21 cellular contexts compared by ENCODE assay signal in genomic region chr4:123110685-123111084, GRCh38.
"Had no signal": no experiment of that assay in that cellular context is flagged by ENCODE, and none has a peak within 500 bp of the region (broad histone marks: within the 10 kb centered on the region; RNA-seq: fewer than 3 reads in every experiment).

No MANE protein-coding gene starts in this region.

- H3K27me3 ChIP-seq: ascending aorta, tibial artery, uterus had no signal

- H3K36me3 ChIP-seq: ascending aorta, uterus had no signal

- DNase-seq: activated CD4-positive, alpha-beta T cell treated with anti-CD3 and anti-CD28 coated beads, Interleukin-2, amount 50 U/mL, for 1 hour; activated CD4-positive, CD25-positive, alpha-beta regulatory T cell treated with anti-CD3 and anti-CD28 coated beads, Interleukin-2, amount 50 U/mL, for 72 hours; activated CD8-positive, alpha-beta memory T cell treated with anti-CD3 and anti-CD28 coated beads, Interleukin-2, amount 50 U/mL, for 48 hours; activated effector memory CD4-positive, alpha-beta T cell treated with anti-CD3 and anti-CD28 coated beads, Interleukin-2, amount 50 U/mL, for 16 hours; activated naive CD4-positive, alpha-beta T cell treated with anti-CD3 and anti-CD28 coated beads, Interleukin-2, amount 50 U/mL, for 16 hours; activated T-cell treated with anti-CD3 and anti-CD28 coated beads, Interleukin-2, amount 50 U/mL, for 48 hours; cortex of kidney; hippocampal formation; islet precursor cell; left colon; posterior cingulate gyrus; retina; stimulated activated CD4-positive, alpha-beta T cell treated with anti-CD3 and anti-CD28 coated beads, Interleukin-2, amount 100 ng/mL, for 24 hours; stimulated activated naive CD8-positive, alpha-beta T cell treated with anti-CD3 and anti-CD28 coated beads, Interleukin-15, Interleukin-2, amounts not matched to agents 100 U/mL and 50 U/mL, for 24 hours; substantia nigra; T-helper 2 cell; tibial artery; uterus had no signal

- H3K9me3 ChIP-seq: ascending aorta, tibial artery, uterus had no signal

- H3K27ac ChIP-seq: ascending aorta, tibial artery, uterus, VCaP had no signal

- H3K4me3 ChIP-seq: ascending aorta, lung, tibial artery, uterus had no signal

- H3K4me1 ChIP-seq: ascending aorta, uterus had no signal

- ATAC-seq: left colon; stimulated activated naive CD8-positive, alpha-beta T cell treated with anti-CD3 and anti-CD28 coated beads, Interleukin-15, Interleukin-2, amounts not matched to agents 100 U/mL and 50 U/mL, for 24 hours had no signal
